In the genomic region with DNA sequence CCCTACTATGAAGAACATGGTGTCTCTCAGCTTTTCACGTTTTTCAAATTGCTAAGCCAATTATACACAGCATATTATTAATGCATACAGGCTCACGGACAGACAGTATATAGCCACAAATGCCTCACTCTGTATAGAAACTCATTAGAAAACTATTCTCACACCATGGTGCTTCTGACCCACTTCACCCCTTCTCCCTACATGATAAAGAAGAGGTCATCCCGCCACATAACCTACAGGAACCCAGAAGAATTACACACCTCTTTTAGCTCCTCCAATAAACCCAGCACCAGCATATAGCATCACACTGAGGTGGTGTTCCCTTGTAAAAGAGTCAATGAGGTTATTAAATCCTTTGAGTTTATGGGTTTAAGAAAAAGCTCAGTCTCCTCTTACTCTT, we compare ENCODE assay signal across 1 cellular context.
TF ChIP-seq lines count a peak whose summit lies in the region.

No MANE protein-coding gene starts in this region.

TF ChIP-seq in endothelial cell of umbilical vein, 7 proteins besides CTCF, POLR2A, EP300 and RAD21:
- no peak for TF ChIP-seq JUN (IDR thresholded peaks at IDR 0.05; ENCODE audit: borderline replicate concordance, insufficient read depth, insufficient read length, low read depth)
- TF ChIP-seq, protein P1, sequence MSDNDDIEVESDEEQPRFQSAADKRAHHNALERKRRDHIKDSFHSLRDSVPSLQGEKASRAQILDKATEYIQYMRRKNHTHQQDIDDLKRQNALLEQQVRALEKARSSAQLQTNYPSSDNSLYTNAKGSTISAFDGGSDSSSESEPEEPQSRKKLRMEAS (IDR thresholded peaks at IDR 0.05; ENCODE audit: insufficient read depth, insufficient read length) = no peak
- no peak for TF ChIP-seq FOS (IDR thresholded peaks at IDR 0.05; ENCODE audit: borderline replicate concordance, insufficient read depth, low read length)
- no peak for TF ChIP-seq MYC (IDR thresholded peaks at IDR 0.05; ENCODE audit: low read depth, low read length)
- TF ChIP-seq GATA2 (IDR thresholded peaks at IDR 0.05; ENCODE audit: insufficient read depth, insufficient read length, low read depth, low read length) = no peak
- TF ChIP-seq POLR2AphosphoS5 (IDR thresholded peaks at IDR 0.05; ENCODE audit: insufficient read depth, low read depth, low read length) = no peak
- no peak for TF ChIP-seq EZH2 (IDR thresholded peaks at IDR 0.05; ENCODE audit: borderline replicate concordance, low read depth, low read length, severe bottlenecking)
